ENCODE assay signal across 30 cellular contexts in the genomic region with DNA sequence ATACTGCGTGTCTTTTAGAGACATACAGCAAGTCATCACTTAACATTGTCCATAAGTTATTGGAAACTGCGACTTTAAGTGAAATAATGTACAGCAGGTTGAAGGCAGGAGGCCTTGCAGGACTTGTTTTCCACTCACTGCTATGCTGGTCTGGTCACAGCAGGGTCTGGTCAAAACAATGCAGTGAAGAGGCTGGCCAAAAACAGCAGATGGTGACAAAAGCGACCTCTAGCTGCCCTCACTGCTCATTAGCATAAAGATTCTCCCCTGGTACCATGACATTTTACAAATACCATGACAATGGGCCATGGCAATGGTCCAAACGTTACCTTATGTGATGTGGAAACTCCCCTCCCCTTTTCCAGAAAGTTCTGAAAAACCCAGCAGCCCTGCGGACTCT.
"Had no signal": no experiment of that assay in that cellular context is flagged by ENCODE, and none has a peak within 500 bp of the region (broad histone marks: within the 10 kb centered on the region; RNA-seq: fewer than 3 reads in every experiment).

No MANE protein-coding gene starts in this region.

- H3K27me3 Mint-ChIP-seq: activated CD8-positive, alpha-beta T cell treated with anti-CD3 and anti-CD28 coated beads for 36 hours; activated T-helper 17 cell treated with anti-CD3 and anti-CD28 coated beads, Interleukin-2, amount 50 U/mL, for 72 hours; dendritic cell treated with granulocyte-macrophage colony-stimulating factor and Interleukin-4, amounts not matched to agents 40 ng/mL and 50 ng/mL, for 4 days; stimulated activated naive CD8-positive, alpha-beta T cell treated with anti-CD3 and anti-CD28 coated beads, Interleukin-15, amount 100 ng/mL, for 72 hours; type B pancreatic cell had no signal

- H3K4me3 ChIP-seq: heart right ventricle, left lung, lower lobe of right lung, mucosa of descending colon, pancreas, prostate gland, skin epidermis, uterus had no signal

- H3K27ac ChIP-seq: brain microvascular endothelial cell, heart right ventricle, left lung, lower lobe of right lung, pancreas, prostate gland, skin epidermis, uterus had no signal

- DNase-seq: activated CD4-positive, alpha-beta T cell treated with anti-CD3 and anti-CD28 coated beads, Interleukin-2, amount 50 U/mL, for 1 hour; activated CD8-positive, alpha-beta T cell treated with anti-CD3 and anti-CD28 coated beads for 36 hours; activated gamma-delta T cell treated with Interleukin-2 at 50 U/mL for 16 hours; activated naive CD4-positive, alpha-beta T cell treated with anti-CD3 and anti-CD28 coated beads, Interleukin-2, amount 50 U/mL, for 16 hours; activated T-cell treated with anti-CD3 and anti-CD28 coated beads, Interleukin-2, amount 50 U/mL, for 4 hours; amniotic stem cell; brain microvascular endothelial cell; caudate nucleus; endodermal cell; foreskin fibroblast; heart right ventricle; left lung; lower lobe of right lung; mucosa of descending colon; pancreas; retina; stimulated activated CD4-positive, alpha-beta T cell treated with anti-CD3 and anti-CD28 coated beads, Interleukin-12 subunit alpha, Interleukin-12 subunit beta, amount 100 ng/mL, for 4 hours; stimulated activated CD4-positive, alpha-beta T cell treated with anti-CD3 and anti-CD28 coated beads, Interleukin-4, amount 100 ng/mL, for 24 hours; stimulated activated naive CD8-positive, alpha-beta T cell treated with anti-CD3 and anti-CD28 coated beads, Interleukin-15, amount 100 ng/mL, for 72 hours; T-helper 2 cell; uterus had no signal

- H3K27ac Mint-ChIP-seq: activated CD8-positive, alpha-beta T cell treated with anti-CD3 and anti-CD28 coated beads for 36 hours; activated T-helper 17 cell treated with anti-CD3 and anti-CD28 coated beads, Interleukin-2, amount 50 U/mL, for 72 hours; dendritic cell treated with granulocyte-macrophage colony-stimulating factor and Interleukin-4, amounts not matched to agents 40 ng/mL and 50 ng/mL, for 4 days; endodermal cell; nephron; stimulated activated effector memory CD8-positive, alpha-beta T cell treated with anti-CD3 and anti-CD28 coated beads, Interleukin-12 subunit alpha, Interleukin-12 subunit beta, amount 100 ng/mL, for 72 hours; stimulated activated naive CD8-positive, alpha-beta T cell treated with anti-CD3 and anti-CD28 coated beads, Interleukin-15, amount 100 ng/mL, for 72 hours; type B pancreatic cell had no signal

- H3K9me3 Mint-ChIP-seq: endodermal cell, type B pancreatic cell had no signal

- H3K4me1 Mint-ChIP-seq: activated T-helper 17 cell treated with anti-CD3 and anti-CD28 coated beads, Interleukin-2, amount 50 U/mL, for 72 hours; nephron; stimulated activated effector memory CD8-positive, alpha-beta T cell treated with anti-CD3 and anti-CD28 coated beads, Interleukin-12 subunit alpha, Interleukin-12 subunit beta, amount 100 ng/mL, for 72 hours; stimulated activated naive CD8-positive, alpha-beta T cell treated with anti-CD3 and anti-CD28 coated beads, Interleukin-15, amount 100 ng/mL, for 72 hours had no signal

- H3K9me3 ChIP-seq: left lung, lower lobe of right lung, mucosa of descending colon, pancreas, prostate gland, uterus had no signal

- H3K36me3 ChIP-seq: brain microvascular endothelial cell, heart right ventricle, left lung, lower lobe of right lung, pancreas, prostate gland, uterus had no signal

- H3K4me3 Mint-ChIP-seq: activated CD8-positive, alpha-beta T cell treated with anti-CD3 and anti-CD28 coated beads for 36 hours; activated T-cell treated with anti-CD3 and anti-CD28 coated beads, Interleukin-2, amount 50 U/mL, for 4 hours; activated T-helper 17 cell treated with anti-CD3 and anti-CD28 coated beads, Interleukin-2, amount 50 U/mL, for 72 hours; dendritic cell treated with granulocyte-macrophage colony-stimulating factor and Interleukin-4, amounts not matched to agents 40 ng/mL and 50 ng/mL, for 4 days; endodermal cell; nephron; stimulated activated effector memory CD8-positive, alpha-beta T cell treated with anti-CD3 and anti-CD28 coated beads, Interleukin-12 subunit alpha, Interleukin-12 subunit beta, amount 100 ng/mL, for 72 hours; stimulated activated naive CD8-positive, alpha-beta T cell treated with anti-CD3 and anti-CD28 coated beads, Interleukin-15, amount 100 ng/mL, for 72 hours; type B pancreatic cell had no signal

- H3K4me1 ChIP-seq: heart right ventricle, left lung, lower lobe of right lung, pancreas, prostate gland, uterus had no signal

- ATAC-seq: activated CD8-positive, alpha-beta T cell treated with anti-CD3 and anti-CD28 coated beads for 36 hours; activated T-cell treated with anti-CD3 and anti-CD28 coated beads, Interleukin-2, amount 50 U/mL, for 4 hours; activated T-helper 17 cell treated with anti-CD3 and anti-CD28 coated beads, Interleukin-2, amount 50 U/mL, for 72 hours; esophagus mucosa; heart right ventricle; left lung; lower lobe of right lung; mucosa of descending colon; pancreas; sciatic nerve; stimulated activated effector memory CD8-positive, alpha-beta T cell treated with anti-CD3 and anti-CD28 coated beads, Interleukin-12 subunit alpha, Interleukin-12 subunit beta, amount 100 ng/mL, for 72 hours; stimulated activated naive CD8-positive, alpha-beta T cell treated with anti-CD3 and anti-CD28 coated beads, Interleukin-15, amount 100 ng/mL, for 72 hours had no signal

- H3K27me3 ChIP-seq: brain microvascular endothelial cell, heart right ventricle, left lung, pancreas, uterus had no signal

- H3K36me3 Mint-ChIP-seq: stimulated activated effector memory CD8-positive, alpha-beta T cell treated with anti-CD3 and anti-CD28 coated beads, Interleukin-12 subunit alpha, Interleukin-12 subunit beta, amount 100 ng/mL, for 72 hours; type B pancreatic cell had no signal
